11 cellular contexts compared by ENCODE assay signal in the genomic region with DNA sequence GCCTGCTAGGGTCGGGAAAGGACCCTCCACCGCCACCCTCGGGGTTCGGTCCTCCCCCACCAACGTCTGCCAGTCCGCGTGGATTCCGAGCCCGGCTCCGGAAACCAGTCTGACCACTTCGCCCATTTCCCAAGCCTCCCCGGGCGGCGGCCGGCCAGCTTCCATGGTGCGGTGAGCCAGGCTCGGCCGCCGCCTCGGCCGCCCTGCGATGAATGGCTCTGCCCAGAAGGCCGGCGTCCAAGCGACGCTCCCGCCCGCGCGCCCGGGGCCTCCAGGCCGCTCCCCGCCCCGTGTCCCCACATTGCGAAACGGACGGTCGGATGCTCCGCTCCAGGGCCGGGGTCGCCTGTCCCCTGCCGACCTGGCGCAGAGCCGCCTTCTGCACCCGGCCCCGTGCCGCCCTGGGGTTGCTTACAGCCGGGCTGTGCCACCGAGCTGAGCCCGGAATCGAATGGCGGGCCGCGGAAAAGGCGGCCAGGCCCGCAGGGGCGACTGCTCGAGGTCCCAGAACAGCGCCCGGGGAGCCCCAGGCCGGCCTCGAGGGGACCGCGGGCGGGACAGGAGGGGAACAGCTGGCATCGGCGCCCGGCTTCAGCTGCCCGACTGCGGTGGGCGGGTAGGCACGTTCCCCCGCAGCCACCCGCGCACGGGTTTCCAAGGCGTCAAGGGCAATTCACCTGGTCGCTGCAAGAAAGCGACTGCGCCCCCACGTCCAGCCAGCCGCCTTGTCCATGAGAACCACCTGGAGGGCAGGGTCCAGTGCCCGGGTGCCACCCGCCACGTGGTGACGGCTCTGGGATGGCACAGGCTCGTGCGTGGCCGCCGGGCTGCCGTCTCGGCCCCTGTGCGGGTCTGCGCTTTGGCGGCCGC. TPM values are rescaled to one million over a fixed set of nuclear protein-coding genes. Genes with fewer than 3 reads are reported as not detected.
DNase-seq lines count a peak whose midpoint lies in the region; ATAC-seq, FAIRE-seq and TF ChIP-seq lines count a peak whose summit lies in the region.
"Had no signal": no experiment of that assay in that cellular context is flagged by ENCODE, and none has a peak within 500 bp of the region (broad histone marks: within the 10 kb centered on the region; RNA-seq: fewer than 3 reads in every experiment).

No MANE protein-coding gene starts in this region.

- no peaks in the 10 kb centered on the region for H3K9me3 Mint-ChIP-seq in activated CD4-positive, alpha-beta T cell treated with anti-CD3 and anti-CD28 coated beads for 36 hours (ENCODE audit: low read depth)
- H3K9me3 Mint-ChIP-seq in HFFc6: no peaks in the 10 kb centered on the region

- ATAC-seq in activated CD4-positive, alpha-beta T cell treated with anti-CD3 and anti-CD28 coated beads for 36 hours: no peak
- ATAC-seq in upper lobe of left lung (ENCODE audit: low FRiP score in 2 of 2): peak; percentile 47 to 80

- CTCF ChIA-PET in activated CD4-positive, alpha-beta T cell treated with anti-CD3 and anti-CD28 coated beads for 36 hours (lab: Charles Lee): interaction anchor here (1.1 to 1.2 kb wide), 2 partner anchors 13 to 69 kb away, joined by 4 read pairs; no protein-coding TSS in a partner anchor

- TF ChIP-seq EP300 in upper lobe of left lung (IDR thresholded peaks at IDR 0.05): no peak

- POLR2A ChIA-PET in activated CD4-positive, alpha-beta T cell treated with anti-CD3 and anti-CD28 coated beads for 36 hours (lab: Charles Lee): no interaction called here

- no peaks in the 10 kb centered on the region for H3K36me3 ChIP-seq in mesendoderm (ENCODE audit: control insufficient read depth, insufficient read depth, low read length)
- no peaks in the 10 kb centered on the region for H3K36me3 ChIP-seq in upper lobe of left lung
- H3K36me3 ChIP-seq in small intestine (ENCODE audit: control insufficient read depth in 2 of 2, insufficient read depth in 2 of 2, low read length in 2 of 2): no peaks in the 10 kb centered on the region

- intact Hi-C loops in activated CD4-positive, alpha-beta T cell treated with anti-CD3 and anti-CD28 coated beads for 36 hours (cut with DNase I, micrococcal nuclease): no loop called here

- no peak overlapping the region for H3K18ac ChIP-seq in mesendoderm (ENCODE audit: low read length)

- no peak overlapping the region for H3K4ac ChIP-seq in mesendoderm (ENCODE audit: low read depth, low read length)

- H4K8ac ChIP-seq in mesendoderm (ENCODE audit: low read depth, low read length): no peak overlapping the region

- no peak overlapping the region for H3K4me3 Mint-ChIP-seq in activated CD4-positive, alpha-beta T cell treated with anti-CD3 and anti-CD28 coated beads for 36 hours
- H3K4me3 Mint-ChIP-seq in HFFc6: no peak overlapping the region

- H3K56ac ChIP-seq in mesendoderm (ENCODE audit: low read length): peak overlapping the region; percentile 60

- H3K4me2 ChIP-seq in mesendoderm (ENCODE audit: low read length): no peak overlapping the region

- H2BK120ac ChIP-seq in mesendoderm (ENCODE audit: low read depth, low read length): no peak overlapping the region

- H3K27ac Mint-ChIP-seq in activated CD4-positive, alpha-beta T cell treated with anti-CD3 and anti-CD28 coated beads for 36 hours: no peak overlapping the region
- H3K27ac Mint-ChIP-seq in HFFc6: no peak overlapping the region

- WGBS in mesendoderm (ENCODE audit: extremely low coverage, insufficient coverage, low lambda C conversion rate): no CpG with 5 or more reads among the region's 96 CpGs
- 10% methylated on average over 74 of the region's 96 CpGs; no CpG with 5 or more reads in 1 of the 2 donors for WGBS in upper lobe of left lung, 2 donors
- WGBS in small intestine, 3 donors: 2 to 4% (median 4%) methylated on average over 74 to 96 of the region's 96 CpGs

- H3K79me2 ChIP-seq in mesendoderm (ENCODE audit: control insufficient read depth, insufficient read depth, low read length): no peaks in the 10 kb centered on the region

- peaks cover 3% of the 10 kb centered on the region for H3K4me1 ChIP-seq in mesendoderm (ENCODE audit: control insufficient read depth, low read depth, low read length)
- H3K4me1 ChIP-seq in upper lobe of left lung: peaks cover 48 to 56% (median 50%) of the 10 kb centered on the region in 4 donors
- no peaks in the 10 kb centered on the region for H3K4me1 ChIP-seq in small intestine (ENCODE audit: control insufficient read depth in 2 of 2, insufficient read depth in 1 of 2, low read depth in 1 of 2, low read length in 1 of 2)

- H3K36me3 Mint-ChIP-seq in activated CD4-positive, alpha-beta T cell treated with anti-CD3 and anti-CD28 coated beads for 36 hours (ENCODE audit: low read depth): no peaks in the 10 kb centered on the region
- H3K36me3 Mint-ChIP-seq in HFFc6 (ENCODE audit: low read depth): no peaks in the 10 kb centered on the region

- H2AK5ac ChIP-seq in mesendoderm (ENCODE audit: low read length): no peak overlapping the region

- FAIRE-seq in small intestine (lab: Jason Lieb, UNC): no peak

- no peak overlapping the region for H3K9ac ChIP-seq in mesendoderm (ENCODE audit: low read length)

- H3K23ac ChIP-seq in mesendoderm (ENCODE audit: low read length): peak overlapping the region; percentile 94

- H3K27ac ChIP-seq in mesendoderm (ENCODE audit: low read depth, low read length) (no peak overlapping the region), upper lobe of left lung (peak overlapping the region in 1 of 4 donors; percentile 27), small intestine (ENCODE audit: low read depth in 1 of 2, low read length in 1 of 2) (no peak overlapping the region)

- DNase-seq in activated CD4-positive, alpha-beta T cell treated with anti-CD3 and anti-CD28 coated beads for 36 hours: peak; percentile 36
- DNase-seq in activated CD4-positive, alpha-beta T cell treated with anti-CD3 and anti-CD28 coated beads for 1 hour: no peak
- peak; percentile 60 for DNase-seq in epithelial cell of esophagus (ENCODE audit: low read depth)
- DNase-seq in mesendoderm: no peak
- peak; percentile 66 to 93 for DNase-seq in upper lobe of left lung
- DNase-seq in NCI-H524 treated with DMSO at 0.1 percent for 48 hours (lab: John Stamatoyannopoulos, UW): no peak
- DNase-seq in HFFc6: no peak
- no peak for DNase-seq in small intestine
- DNase-seq: 8988T; effector memory CD4-positive, alpha-beta T cell; NCI-H2081 treated with DMSO at 0.1 percent for 48 hours had no signal

- H2BK5ac ChIP-seq in mesendoderm (ENCODE audit: low read length): no peak overlapping the region

- TF ChIP-seq CTCF in epithelial cell of esophagus (IDR thresholded peaks at IDR 0.05; ENCODE audit: insufficient read depth, low read depth, low read length, missing control alignments): no peak
- TF ChIP-seq CTCF in upper lobe of left lung (IDR thresholded peaks at IDR 0.05): no peak
- TF ChIP-seq CTCF in HFFc6 (IDR thresholded peaks at IDR 0.05): no peak

- H3K4me1 Mint-ChIP-seq in activated CD4-positive, alpha-beta T cell treated with anti-CD3 and anti-CD28 coated beads for 36 hours: peaks cover 23% of the 10 kb centered on the region
- peaks cover 7% of the 10 kb centered on the region for H3K4me1 Mint-ChIP-seq in HFFc6 (ENCODE audit: low read depth)

- peaks cover 0 to 4% (median 0%) of the 10 kb centered on the region in 4 donors for H3K9me3 ChIP-seq in upper lobe of left lung
- H3K9me3 ChIP-seq in small intestine (ENCODE audit: control insufficient read depth, low read depth): no peaks in the 10 kb centered on the region

- peaks cover 34% of the 10 kb centered on the region for H3K27me3 Mint-ChIP-seq in activated CD4-positive, alpha-beta T cell treated with anti-CD3 and anti-CD28 coated beads for 36 hours
- H3K27me3 Mint-ChIP-seq in HFFc6 (ENCODE audit: insufficient read depth): peaks cover 58% of the 10 kb centered on the region

- no peak overlapping the region for H2BK15ac ChIP-seq in mesendoderm (replicated peaks; ENCODE audit: low read depth)

- no peak overlapping the region for H4K5ac ChIP-seq in mesendoderm (ENCODE audit: low read length)

- H3K27me3 ChIP-seq in mesendoderm (ENCODE audit: insufficient read depth, low read length, poor library complexity): peaks cover 78% of the 10 kb centered on the region
- H3K27me3 ChIP-seq in upper lobe of left lung: peaks cover 8 to 63% (median 49%) of the 10 kb centered on the region in 4 donors
- peaks cover 6 to 40% of the 10 kb centered on the region in 2 donors for H3K27me3 ChIP-seq in small intestine (ENCODE audit: control insufficient read depth in 2 of 2, insufficient read depth in 2 of 2, low read length in 2 of 2)

- no peaks in the 10 kb centered on the region for H3K79me1 ChIP-seq in mesendoderm (ENCODE audit: low read length)

- H3K4me3 ChIP-seq in epithelial cell of esophagus (ENCODE audit: low read length) (no peak overlapping the region), mesendoderm (ENCODE audit: low read length) (no peak overlapping the region), upper lobe of left lung (peak overlapping the region in 3 of 4 donors; percentile 16 to 36 (median 27)), small intestine (ENCODE audit: low read depth in 1 of 2, low read length in 2 of 2) (peak overlapping the region in 1 of 2 donors; percentile 12)

- TF ChIP-seq POLR2A in upper lobe of left lung (IDR thresholded peaks at IDR 0.05): peak in 1 of 4 donors; percentile 42

RNA-seq across cellular contexts. Expression of a gene that starts 18.3 kb away (rescaled TPM):
- 1 to 10 TPM; 4.7 to 6.0 TPM for total RNA-seq in activated CD4-positive, alpha-beta T cell treated with anti-CD3 and anti-CD28 coated beads for 36 hours
- 0.17 TPM for polyA plus RNA-seq in mesendoderm (2013, experiment 1 of 2)
- polyA plus RNA-seq in mesendoderm (2013, experiment 2 of 2): 0.34 TPM
- total RNA-seq in upper lobe of left lung: 10 to 100 TPM in 1 of 6 donors, 1 to 10 TPM in 5; 2.0 to 16.8 (median 8.8) TPM
- total RNA-seq in HFFc6 (2021; fragmentation: NEBNext Ultra II Directional; extraction: Animal tissue kit (Norgen Biotek cat#: 25700)): 10 to 100 TPM in 1 of 6 experiments, 1 to 10 TPM in 5; 6.0 to 10.6 (median 8.1) TPM
- 1 to 10 TPM; 2.7 to 6.1 (median 4.5) TPM for polyA plus RNA-seq in small intestine

RNA-seq across cellular contexts. Expression of a gene that starts 24.0 kb away (rescaled TPM):
- 10 to 100 TPM; 14.9 to 18.5 TPM for total RNA-seq in activated CD4-positive, alpha-beta T cell treated with anti-CD3 and anti-CD28 coated beads for 36 hours
- 3.7 TPM for polyA plus RNA-seq in mesendoderm (2013, experiment 1 of 2)
- polyA plus RNA-seq in mesendoderm (2013, experiment 2 of 2): 3.6 TPM
- 10 to 100 TPM; 17.0 to 33.3 (median 25.0) TPM for total RNA-seq in upper lobe of left lung
- 10 to 100 TPM; 18.2 to 20.2 (median 19.3) TPM for total RNA-seq in HFFc6 (2021; fragmentation: NEBNext Ultra II Directional; extraction: Animal tissue kit (Norgen Biotek cat#: 25700))
- polyA plus RNA-seq in small intestine: 10 to 100 TPM in 1 of 3 donors, 1 to 10 TPM in 2; 5.4 to 15.2 (median 6.3) TPM

RNA-seq across cellular contexts. Expression of a gene that starts 37.3 kb away (rescaled TPM):
- 1 to 10 TPM; 4.2 to 4.3 TPM for total RNA-seq in activated CD4-positive, alpha-beta T cell treated with anti-CD3 and anti-CD28 coated beads for 36 hours
- 25.1 TPM for polyA plus RNA-seq in mesendoderm (2013, experiment 1 of 2)
- 25.0 TPM for polyA plus RNA-seq in mesendoderm (2013, experiment 2 of 2)
- 1 to 10 TPM in 5 of 6 donors, under 1 TPM in 1; 0.89 to 4.7 (median 1.5) TPM for total RNA-seq in upper lobe of left lung
- 1 to 10 TPM in 5 of 6 experiments, under 1 TPM in 1; 0.75 to 2.0 (median 1.4) TPM for total RNA-seq in HFFc6 (2021; fragmentation: NEBNext Ultra II Directional; extraction: Animal tissue kit (Norgen Biotek cat#: 25700))
- 1 to 10 TPM in 2 of 3 donors, under 1 TPM in 1; 0.22 to 2.3 (median 1.9) TPM for polyA plus RNA-seq in small intestine

Comparison
In these comparisons a context has a peak if more than half of its experiments do, and no peak if none do; other contexts are left out.
1. DNase-seq: peak in activated CD4-positive, alpha-beta T cell treated with anti-CD3 and anti-CD28 coated beads for 36 hours (single experiment), epithelial cell of esophagus (single experiment) and upper lobe of left lung (2 of 2); none in activated CD4-positive, alpha-beta T cell treated with anti-CD3 and anti-CD28 coated beads for 1 hour (single experiment), mesendoderm (single experiment), NCI-H524 treated with DMSO at 0.1 percent for 48 hours (single experiment), HFFc6 (single experiment) and small intestine (single experiment).
2. H3K4me3 ChIP-seq: peak in upper lobe of left lung (3 of 4); none in epithelial cell of esophagus (single experiment) and mesendoderm (single experiment).